8 cellular contexts compared by ENCODE assay signal in the genomic region with DNA sequence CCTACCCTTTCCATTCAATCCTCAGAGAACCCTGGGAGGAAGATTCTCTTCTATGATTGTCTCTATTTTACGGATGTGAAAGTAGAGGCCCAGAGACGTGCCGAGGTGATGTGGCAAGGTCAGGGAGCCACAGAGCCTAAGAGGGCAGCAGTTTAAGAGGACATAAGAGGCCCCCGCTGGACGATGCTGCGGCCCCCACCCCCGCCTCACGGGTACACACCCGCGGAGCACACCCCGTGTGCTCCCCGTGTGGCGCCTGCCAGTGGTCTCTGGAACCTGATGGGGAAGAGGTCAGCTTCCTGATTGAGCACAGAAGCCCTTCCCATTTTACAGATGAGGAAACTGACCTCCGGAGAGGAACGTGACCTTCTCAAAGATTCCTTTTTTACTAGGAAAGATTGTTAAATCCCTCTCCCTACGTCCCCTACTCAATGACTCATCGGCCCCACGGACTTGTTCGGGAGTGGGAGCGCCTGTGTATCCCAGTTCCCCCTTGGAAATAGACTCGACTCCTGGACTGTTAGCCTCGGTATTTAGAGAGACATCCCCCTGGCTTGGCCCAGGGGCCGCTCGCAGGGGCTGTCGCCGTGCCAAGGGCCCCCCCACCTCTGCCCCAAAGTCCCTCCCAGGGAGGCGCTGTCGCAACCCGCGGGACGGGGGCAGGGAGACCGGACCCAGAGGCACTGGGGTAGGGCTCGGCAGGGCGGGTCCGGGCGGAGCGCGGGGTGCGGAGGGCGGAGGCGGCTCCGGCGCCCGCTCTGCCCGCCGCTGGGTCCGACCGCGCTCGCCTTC. TPM values are rescaled to one million over a fixed set of nuclear protein-coding genes. Genes with fewer than 3 reads are reported as not detected.
DNase-seq lines count a peak whose midpoint lies in the region; ATAC-seq and TF ChIP-seq lines count a peak whose summit lies in the region.

A gene with protein sequence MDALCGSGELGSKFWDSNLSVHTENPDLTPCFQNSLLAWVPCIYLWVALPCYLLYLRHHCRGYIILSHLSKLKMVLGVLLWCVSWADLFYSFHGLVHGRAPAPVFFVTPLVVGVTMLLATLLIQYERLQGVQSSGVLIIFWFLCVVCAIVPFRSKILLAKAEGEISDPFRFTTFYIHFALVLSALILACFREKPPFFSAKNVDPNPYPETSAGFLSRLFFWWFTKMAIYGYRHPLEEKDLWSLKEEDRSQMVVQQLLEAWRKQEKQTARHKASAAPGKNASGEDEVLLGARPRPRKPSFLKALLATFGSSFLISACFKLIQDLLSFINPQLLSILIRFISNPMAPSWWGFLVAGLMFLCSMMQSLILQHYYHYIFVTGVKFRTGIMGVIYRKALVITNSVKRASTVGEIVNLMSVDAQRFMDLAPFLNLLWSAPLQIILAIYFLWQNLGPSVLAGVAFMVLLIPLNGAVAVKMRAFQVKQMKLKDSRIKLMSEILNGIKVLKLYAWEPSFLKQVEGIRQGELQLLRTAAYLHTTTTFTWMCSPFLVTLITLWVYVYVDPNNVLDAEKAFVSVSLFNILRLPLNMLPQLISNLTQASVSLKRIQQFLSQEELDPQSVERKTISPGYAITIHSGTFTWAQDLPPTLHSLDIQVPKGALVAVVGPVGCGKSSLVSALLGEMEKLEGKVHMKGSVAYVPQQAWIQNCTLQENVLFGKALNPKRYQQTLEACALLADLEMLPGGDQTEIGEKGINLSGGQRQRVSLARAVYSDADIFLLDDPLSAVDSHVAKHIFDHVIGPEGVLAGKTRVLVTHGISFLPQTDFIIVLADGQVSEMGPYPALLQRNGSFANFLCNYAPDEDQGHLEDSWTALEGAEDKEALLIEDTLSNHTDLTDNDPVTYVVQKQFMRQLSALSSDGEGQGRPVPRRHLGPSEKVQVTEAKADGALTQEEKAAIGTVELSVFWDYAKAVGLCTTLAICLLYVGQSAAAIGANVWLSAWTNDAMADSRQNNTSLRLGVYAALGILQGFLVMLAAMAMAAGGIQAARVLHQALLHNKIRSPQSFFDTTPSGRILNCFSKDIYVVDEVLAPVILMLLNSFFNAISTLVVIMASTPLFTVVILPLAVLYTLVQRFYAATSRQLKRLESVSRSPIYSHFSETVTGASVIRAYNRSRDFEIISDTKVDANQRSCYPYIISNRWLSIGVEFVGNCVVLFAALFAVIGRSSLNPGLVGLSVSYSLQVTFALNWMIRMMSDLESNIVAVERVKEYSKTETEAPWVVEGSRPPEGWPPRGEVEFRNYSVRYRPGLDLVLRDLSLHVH (N-terminal part only) (plus strand): TSS at position 759 of the 792 bp plus-strand sequence. CDS start 56 bp downstream, outside the sequence.

- H3K4me1 Mint-ChIP-seq in T-cell (peaks cover 0 to 7% (median 7%) of the 10 kb centered on the region in 3 donors), glutamatergic neuron (ENCODE audit: low read depth, unreplicated experiment) (peaks cover 8% of the 10 kb centered on the region), progenitor cell of endocrine pancreas (ENCODE audit: low read depth) (peaks cover 8% of the 10 kb centered on the region)
- peaks cover 21% of the 10 kb centered on the region for H3K4me1 Mint-ChIP-seq in stimulated activated effector memory CD8-positive, alpha-beta T cell treated with anti-CD3 and anti-CD28 coated beads, Interleukin-12 subunit alpha, Interleukin-12 subunit beta, amount 100 ng/mL, for 72 hours

- TF ChIP-seq CTCF in glutamatergic neuron (IDR thresholded peaks at IDR 0.05; ENCODE audit: partially characterized antibody, unreplicated experiment) (no peak), progenitor cell of endocrine pancreas (IDR thresholded peaks at IDR 0.05; ENCODE audit: unreplicated experiment) (no peak)

- no peaks in the 10 kb centered on the region for H3K36me3 Mint-ChIP-seq in T-cell
- H3K36me3 Mint-ChIP-seq in glutamatergic neuron (ENCODE audit: unreplicated experiment), result no peaks in the 10 kb centered on the region
- no peaks in the 10 kb centered on the region for H3K36me3 Mint-ChIP-seq in progenitor cell of endocrine pancreas (ENCODE audit: insufficient read depth)
- H3K36me3 Mint-ChIP-seq in stimulated activated effector memory CD8-positive, alpha-beta T cell treated with anti-CD3 and anti-CD28 coated beads, Interleukin-12 subunit alpha, Interleukin-12 subunit beta, amount 100 ng/mL, for 72 hours, result no peaks in the 10 kb centered on the region

- H3K9me3 Mint-ChIP-seq in T-cell (no peaks in the 10 kb centered on the region), glutamatergic neuron (ENCODE audit: unreplicated experiment) (peaks cover 4% of the 10 kb centered on the region), progenitor cell of endocrine pancreas (ENCODE audit: low read depth) (no peaks in the 10 kb centered on the region)
- no peaks in the 10 kb centered on the region for H3K9me3 Mint-ChIP-seq in stimulated activated effector memory CD8-positive, alpha-beta T cell treated with anti-CD3 and anti-CD28 coated beads, Interleukin-12 subunit alpha, Interleukin-12 subunit beta, amount 100 ng/mL, for 72 hours

- CTCF ChIA-PET in T-cell (lab: Charles Lee), result interaction anchor here in 1 of 2 donors (0.7 kb wide), 1 partner anchor 412 kb away, joined by 3 read pairs; no protein-coding TSS in a partner anchor

- H3K27me3 Mint-ChIP-seq in T-cell (peaks cover 65 to 85% of the 10 kb centered on the region in 2 donors), glutamatergic neuron (ENCODE audit: unreplicated experiment) (peaks cover 31% of the 10 kb centered on the region), progenitor cell of endocrine pancreas (peaks cover 64% of the 10 kb centered on the region)

- POLR2A ChIA-PET in T-cell (lab: Charles Lee), result no interaction called here

- H3K27ac Mint-ChIP-seq in T-cell (no peak within 1 kb of the TSS), glutamatergic neuron (ENCODE audit: unreplicated experiment) (peak within 1 kb of the TSS; percentile 45), progenitor cell of endocrine pancreas (no peak within 1 kb of the TSS)
- H3K27ac Mint-ChIP-seq in stimulated activated effector memory CD8-positive, alpha-beta T cell treated with anti-CD3 and anti-CD28 coated beads, Interleukin-12 subunit alpha, Interleukin-12 subunit beta, amount 100 ng/mL, for 72 hours, result no peak within 1 kb of the TSS

- peak; percentile 54 for DNase-seq in H4 (ENCODE audit: low spot score)
- DNase-seq in T-cell, result no peak
- DNase-seq in glutamatergic neuron, result peak; percentile 29
- DNase-seq in progenitor cell of endocrine pancreas (ENCODE audit: low spot score, unreplicated experiment), result no peak
- DNase-seq in NCI-H2171 (lab: John Stamatoyannopoulos, UW), result no peak
- DNase-seq in stimulated activated effector memory CD8-positive, alpha-beta T cell treated with anti-CD3 and anti-CD28 coated beads, Interleukin-12 subunit alpha, Interleukin-12 subunit beta, amount 100 ng/mL, for 72 hours (ENCODE audit: low spot score in 2 of 2), result no peak

- ATAC-seq in T-cell (replicated peaks in 1 of 4), result peak in 3 of 4 experiments; percentile 13 to 33 (median 28)
- no peak for ATAC-seq in GM19467 (IDR thresholded peaks at IDR 0.05; ENCODE audit: unreplicated experiment)
- ATAC-seq in GM18907 (IDR thresholded peaks at IDR 0.05; ENCODE audit: unreplicated experiment), result no peak
- no peak for ATAC-seq in stimulated activated effector memory CD8-positive, alpha-beta T cell treated with anti-CD3 and anti-CD28 coated beads, Interleukin-12 subunit alpha, Interleukin-12 subunit beta, amount 100 ng/mL, for 72 hours

- H3K4me3 Mint-ChIP-seq in T-cell, result peak within 1 kb of the TSS in 1 of 3 donors; percentile 21
- peak within 1 kb of the TSS; percentile 30 for H3K4me3 Mint-ChIP-seq in glutamatergic neuron (ENCODE audit: unreplicated experiment)
- peak within 1 kb of the TSS; percentile 37 for H3K4me3 Mint-ChIP-seq in progenitor cell of endocrine pancreas (ENCODE audit: low read depth)
- no peak within 1 kb of the TSS for H3K4me3 Mint-ChIP-seq in stimulated activated effector memory CD8-positive, alpha-beta T cell treated with anti-CD3 and anti-CD28 coated beads, Interleukin-12 subunit alpha, Interleukin-12 subunit beta, amount 100 ng/mL, for 72 hours

RNA-seq across cellular contexts. Expression of the gene that starts here (rescaled TPM):
- total RNA-seq in H4 (2014; rRNA removed; shearing (Covaris generic)), result 15.2 and 16.0 TPM in 2 replicates
- total RNA-seq in T-cell, result 1 to 10 TPM in 3 of 5 donors, under 1 TPM in 1, not detected in 1; 0.75 to 2.2 (median 1.5) TPM
- total RNA-seq in glutamatergic neuron (ENCODE audit: unreplicated experiment), result not detected
- 1.6 and 2.3 TPM in 2 replicates for total RNA-seq in progenitor cell of endocrine pancreas

Comparison
In these comparisons a context has a peak if more than half of its experiments do, and no peak if none do; other contexts are left out.
1. Peak in DNase-seq in glutamatergic neuron; RNA of the gene not detected or under 1 TPM.
2. ATAC-seq: peak in T-cell (3 of 4); none in GM19467 (single experiment), GM18907 (single experiment) and stimulated activated effector memory CD8-positive, alpha-beta T cell treated with anti-CD3 and anti-CD28 coated beads, Interleukin-12 subunit alpha, Interleukin-12 subunit beta, amount 100 ng/mL, for 72 hours (single experiment).